Comparison of ENCODE assay signal across 11 cellular contexts in genomic region chr6:4853782-4854511, GRCh38.
DNase-seq lines count a peak whose midpoint lies in the region; ATAC-seq and TF ChIP-seq lines count a peak whose summit lies in the region.
"Had no signal": no experiment of that assay in that cellular context is flagged by ENCODE, and none has a peak within 500 bp of the region (broad histone marks: within the 10 kb centered on the region; RNA-seq: fewer than 3 reads in every experiment).

No MANE protein-coding gene starts in this region.

- peaks cover 12% of the 10 kb centered on the region; the same call in 1 of the 2 replicates for H3K9me1 ChIP-seq in IMR-90 (ENCODE audit: insufficient read depth, low read length)

- intact Hi-C loops in IMR-90 (cut with micrococcal nuclease), result no loop called here
- intact Hi-C loops in adrenal gland (cut with DNase I), result no loop called here

- CTCF ChIA-PET in IMR-90 (lab: Yijun Ruan, JAX), result interaction anchor here (0.9 kb wide), 1 partner anchor 207 kb away, joined by 3 read pairs; no protein-coding TSS in a partner anchor

- BruUV-seq in IMR-90 (replicated peaks; lab: Mats Ljungman, UMichigan), result no TSS peak

- H2BK15ac ChIP-seq in IMR-90 (ENCODE audit: low read depth, low read length), result no peak overlapping the region

- H4K91ac ChIP-seq in IMR-90 (ENCODE audit: insufficient read depth, low read depth, low read length), result no peak overlapping the region

- H4K5ac ChIP-seq in IMR-90 (ENCODE audit: low read depth, low read length), result no peak overlapping the region

- peak overlapping the region; percentile 36 for H2AFZ ChIP-seq in IMR-90 (replicated peaks; ENCODE audit: low read length, poor library complexity)
- no peak overlapping the region for H2AFZ ChIP-seq in neural progenitor cell (replicated peaks)

- no peak overlapping the region for H3K56ac ChIP-seq in IMR-90 (ENCODE audit: extremely low read depth, insufficient read depth, low read length)

- no peak overlapping the region for H3K18ac ChIP-seq in IMR-90 (ENCODE audit: low read depth, low read length)

- H3K9me3 ChIP-seq in IMR-90 (ENCODE audit: control insufficient read depth, insufficient read depth, low read length), result no peaks in the 10 kb centered on the region
- no peaks in the 10 kb centered on the region for H3K9me3 ChIP-seq in adrenal gland (replicated peaks in 1 of 3)
- no peaks in the 10 kb centered on the region for H3K9me3 ChIP-seq in neural progenitor cell (ENCODE audit: low read depth)

- peaks cover 24% of the 10 kb centered on the region for H3K4me1 Mint-ChIP-seq in neural progenitor cell

- no peak for TF ChIP-seq RAD21 in IMR-90 (IDR thresholded peaks at IDR 0.05; ENCODE audit: low read length)

- H3K4me3 ChIP-seq in IMR-90 (ENCODE audit: insufficient read depth, low read depth, low read length) (no peak overlapping the region), adrenal gland (no peak overlapping the region), neural progenitor cell (no peak overlapping the region)
- H3K4me3 ChIP-seq: coronary artery had no signal

- peaks cover 100% of the 10 kb centered on the region for H3K79me2 ChIP-seq in neural progenitor cell (ENCODE audit: low read depth)

- H3K36me3 Mint-ChIP-seq in neural progenitor cell, result peaks cover 5% of the 10 kb centered on the region

- no peak overlapping the region for H2BK120ac ChIP-seq in IMR-90 (ENCODE audit: low read depth, low read length)

- H4K8ac ChIP-seq in IMR-90 (ENCODE audit: low read depth in 2 of 2, low read length in 2 of 2), result no peak overlapping the region

- no peak overlapping the region for H2BK20ac ChIP-seq in IMR-90 (ENCODE audit: low read depth, low read length)

- dilution Hi-C loops in IMR-90 (cut with HindIII; ENCODE audit: low sequenced_read_pairs, unreplicated experiment), result no loop called here

- no peak overlapping the region for H2AK9ac ChIP-seq in IMR-90 (replicated peaks; ENCODE audit: low read depth, low read length, poor library complexity)

- TF ChIP-seq CTCF in IMR-90 (conservative IDR thresholded peaks at IDR 0.05; ENCODE audit: low read depth, low read length), result no peak
- no peak for TF ChIP-seq CTCF in adrenal gland (IDR thresholded peaks at IDR 0.05)
- TF ChIP-seq CTCF in neural progenitor cell (IDR thresholded peaks at IDR 0.05), result no peak

- H3K79me1 ChIP-seq in IMR-90 (ENCODE audit: low read depth in 1 of 2, low read length in 2 of 2), result peaks cover 52 to 77% of the 10 kb centered on the region in 2 experiments

- no peak overlapping the region for H3K14ac ChIP-seq in IMR-90 (replicated peaks; ENCODE audit: low read depth, low read length)

- peak overlapping the region; percentile 17 for H3K27ac Mint-ChIP-seq in neural progenitor cell
- H3K27ac Mint-ChIP-seq: memory B cell had no signal

- H3K9me3 Mint-ChIP-seq in neural progenitor cell, result no peaks in the 10 kb centered on the region

- no peaks in the 10 kb centered on the region for H3K27me3 Mint-ChIP-seq in neural progenitor cell (ENCODE audit: insufficient read depth, low read depth)
- H3K27me3 Mint-ChIP-seq: memory B cell had no signal

- H3K4me2 ChIP-seq in IMR-90 (ENCODE audit: low read depth, low read length) (no peak overlapping the region), neural progenitor cell (no peak overlapping the region)

- 0 out of 2 replicates have a peak, but pooled peaks cover 2% of the 10 kb centered on the region for H3K36me3 ChIP-seq in IMR-90 (ENCODE audit: control insufficient read depth, insufficient read depth, low read length)
- H3K36me3 ChIP-seq in adrenal gland (replicated peaks in 1 of 2), result no peaks in the 10 kb centered on the region
- H3K36me3 ChIP-seq in neural progenitor cell, result no peaks in the 10 kb centered on the region

- H3K4ac ChIP-seq in IMR-90 (ENCODE audit: low read depth, low read length), result no peak overlapping the region

- TF ChIP-seq POLR2A in IMR-90 (IDR thresholded peaks at IDR 0.05; ENCODE audit: low read depth, low read length) (no peak), adrenal gland (IDR thresholded peaks at IDR 0.05) (no peak)

- 88% methylated on average over 8 of the region's 16 CpGs; no CpG with 5 or more reads in 1 of the 2 experiments for WGBS in IMR-90 (ENCODE audit: extremely low coverage in 2 of 2, insufficient read length in 1 of 2), 2 experiments
- WGBS in adrenal gland, 4 donors, result 66 to 78% (median 73%) methylated on average over 16 of the region's 16 CpGs

- no peaks in the 10 kb centered on the region for H3F3A ChIP-seq in neural progenitor cell (ENCODE audit: low read depth)

- no peak overlapping the region for H2BK5ac ChIP-seq in IMR-90 (ENCODE audit: low read depth, low read length, poor library complexity, severe bottlenecking)

- POLR2A ChIA-PET in IMR-90 (lab: Charles Lee; ENCODE audit: unreplicated experiment), result no interaction called here

- H3K4me3 Mint-ChIP-seq in neural progenitor cell, result no peak overlapping the region
- H3K4me3 Mint-ChIP-seq: memory B cell had no signal

- H3K27me3 ChIP-seq in IMR-90 (ENCODE audit: control insufficient read depth, insufficient read depth, low read length) (no peaks in the 10 kb centered on the region), adrenal gland (no peaks in the 10 kb centered on the region), neural progenitor cell (no peaks in the 10 kb centered on the region)

- no peak overlapping the region for H3K23ac ChIP-seq in IMR-90 (ENCODE audit: low read depth, low read length)

- H3K9ac ChIP-seq in IMR-90 (ENCODE audit: low read depth, low read length) (no peak overlapping the region), neural progenitor cell (no peak overlapping the region)

- in situ Hi-C loops in IMR-90 (cut with MboI; ENCODE audit: low sequenced_read_pairs), result no loop called here

- H2AK5ac ChIP-seq in IMR-90 (ENCODE audit: low read depth, low read length), result no peak overlapping the region

- H3K4me1 ChIP-seq in IMR-90 (ENCODE audit: control insufficient read depth, insufficient read depth, low read length), result no peaks in the 10 kb centered on the region; the same call in 1 of the 2 replicates
- peaks cover 7 to 24% of the 10 kb centered on the region in 2 donors for H3K4me1 ChIP-seq in adrenal gland (replicated peaks in 1 of 2)
- peaks cover 4% of the 10 kb centered on the region for H3K4me1 ChIP-seq in neural progenitor cell

- ATAC-seq in IMR-90 (ENCODE audit: low read depth) (peak; percentile 60), GM19351 (IDR thresholded peaks at IDR 0.05; ENCODE audit: unreplicated experiment) (no peak), HG03378 (IDR thresholded peaks at IDR 0.05; ENCODE audit: unreplicated experiment) (no peak)

- DNase-seq in NCI-H1417 (lab: John Stamatoyannopoulos, UW), result peak; percentile 13 to 16 (median 16)
- no peak for DNase-seq in NCI-H1417 treated with DMSO at 0.1 percent for 48 hours (lab: John Stamatoyannopoulos, UW)
- peak; percentile 51 for DNase-seq in IMR-90
- DNase-seq in adrenal gland, result peak in 5 of 7 donors; percentile 23 to 50 (median 48)
- no peak for DNase-seq in neural progenitor cell (ENCODE audit: low spot score)
- no peak for DNase-seq in NCI-H526 treated with DMSO at 0.1 percent for 48 hours (lab: John Stamatoyannopoulos, UW)
- DNase-seq: GF-D8 had no signal

- H4K20me1 ChIP-seq in IMR-90 (ENCODE audit: insufficient read depth, low read length) (peaks cover 83% of the 10 kb centered on the region), neural progenitor cell (ENCODE audit: low read depth) (peaks cover 96% of the 10 kb centered on the region)

- H3K27ac ChIP-seq in IMR-90 (ENCODE audit: insufficient read depth, low read length) (no peak overlapping the region), adrenal gland (no peak overlapping the region), neural progenitor cell (no peak overlapping the region)
- H3K27ac ChIP-seq: coronary artery had no signal

TF ChIP-seq in IMR-90, 13 proteins besides CTCF, POLR2A, EP300 and RAD21:
- TF ChIP-seq ELK1 (IDR thresholded peaks at IDR 0.05; ENCODE audit: borderline replicate concordance, low read depth, low read length) (no peak), RCOR1 (IDR thresholded peaks at IDR 0.05; ENCODE audit: insufficient replicate concordance, low read length) (no peak), BHLHE40 (IDR thresholded peaks at IDR 0.05; ENCODE audit: low read depth, low read length) (no peak), MAFK (IDR thresholded peaks at IDR 0.05; ENCODE audit: low read depth, low read length) (no peak), SMC3 (IDR thresholded peaks at IDR 0.05; ENCODE audit: low read depth, low read length) (no peak), CEBPB (IDR thresholded peaks at IDR 0.05; ENCODE audit: low read depth, low read length) (no peak), MAZ (IDR thresholded peaks at IDR 0.05; ENCODE audit: borderline replicate concordance, low read depth, low read length) (no peak), USF2 (IDR thresholded peaks at IDR 0.05; ENCODE audit: low read depth, low read length) (0 out of 2 replicates have a peak, but pooled peaks have one; percentile 20)

Comparison
In these comparisons a context has a peak if more than half of its experiments do, and no peak if none do; other contexts are left out.
1. DNase-seq: peak in NCI-H1417 (3 of 3), IMR-90 (single experiment) and adrenal gland (5 of 7); none in NCI-H1417 treated with DMSO at 0.1 percent for 48 hours (single experiment), neural progenitor cell (single experiment) and NCI-H526 treated with DMSO at 0.1 percent for 48 hours (single experiment).